15 cellular contexts compared by ENCODE assay signal in the genomic region with DNA sequence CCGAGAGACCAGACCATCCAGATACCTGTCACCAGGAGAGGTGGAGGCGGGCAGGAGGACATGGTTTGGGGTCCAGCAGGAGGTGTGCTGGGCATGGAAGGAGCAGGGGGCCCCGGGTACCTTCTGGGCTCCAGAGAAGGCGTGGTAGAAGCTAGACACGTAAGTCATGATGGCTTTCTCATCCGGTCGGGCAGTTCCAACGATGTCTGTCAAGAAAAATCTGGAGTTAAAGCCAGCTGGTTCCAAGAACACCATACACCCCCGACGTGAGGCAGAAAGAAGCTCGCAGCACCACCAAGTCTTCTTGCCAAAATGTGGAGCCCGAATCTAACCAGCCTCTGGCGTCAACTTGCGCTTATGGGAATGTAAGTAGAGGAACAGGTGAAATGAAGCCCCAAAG.
"Had no signal": no experiment of that assay in that cellular context is flagged by ENCODE, and none has a peak within 500 bp of the region (broad histone marks: within the 10 kb centered on the region; RNA-seq: fewer than 3 reads in every experiment).

No MANE protein-coding gene starts in this region.

- H3K27ac ChIP-seq: ovary, skin epidermis had no signal

- H3K27ac Mint-ChIP-seq: activated CD4-positive, alpha-beta T cell treated with anti-CD3 and anti-CD28 coated beads, Interleukin-2, amount 10 ng/mL, durations not matched to agents 24 days and 14 days; activated T-helper 17 cell treated with anti-CD3 and anti-CD28 coated beads, Interleukin-2, amount 50 U/mL, for 72 hours; natural killer cell treated with Interleukin-12 subunit alpha and Interleukin-12 subunit beta and Interleukin-15 and Interleukin-18, amount 100 ng/mL, for 72 hours; T-helper 2 cell treated with Interferon-gamma antibody and Interleukin-4, amounts not matched to agents 5 μg/mL and 100 μg/mL, for 36 hours had no signal

- H3K4me3 Mint-ChIP-seq: activated CD4-positive, alpha-beta T cell treated with anti-CD3 and anti-CD28 coated beads, Interleukin-2, amount 10 ng/mL, durations not matched to agents 24 days and 14 days; activated T-helper 17 cell treated with anti-CD3 and anti-CD28 coated beads, Interleukin-2, amount 50 U/mL, for 72 hours; natural killer cell treated with Interleukin-12 subunit alpha and Interleukin-12 subunit beta and Interleukin-15 and Interleukin-18, amount 100 ng/mL, for 72 hours; T-helper 2 cell treated with Interferon-gamma antibody and Interleukin-4, amounts not matched to agents 5 μg/mL and 100 μg/mL, for 36 hours had no signal

- H3K27me3 Mint-ChIP-seq: activated CD4-positive, alpha-beta T cell treated with anti-CD3 and anti-CD28 coated beads, Interleukin-2, amount 10 ng/mL, durations not matched to agents 24 days and 14 days; activated T-helper 17 cell treated with anti-CD3 and anti-CD28 coated beads, Interleukin-2, amount 50 U/mL, for 72 hours; natural killer cell treated with Interleukin-12 subunit alpha and Interleukin-12 subunit beta and Interleukin-15 and Interleukin-18, amount 100 ng/mL, for 72 hours had no signal

- H3K9me3 ChIP-seq: ovary, uterus had no signal

- H3K27me3 ChIP-seq: ovary, uterus had no signal

- DNase-seq: activated CD4-positive, alpha-beta T cell treated with anti-CD3 and anti-CD28 coated beads, Interleukin-2, amount 10 ng/mL, durations not matched to agents 24 days and 14 days; activated CD4-positive, CD25-positive, alpha-beta regulatory T cell; activated CD8-positive, alpha-beta memory T cell treated with anti-CD3 and anti-CD28 coated beads for 24 hours; activated naive CD4-positive, alpha-beta T cell treated with Interleukin-2 at 50 U/mL for 16 hours; kidney glomerular epithelial cell; left ventricle myocardium superior; mesenchymal stem cell; ovary; stimulated activated CD4-positive, alpha-beta T cell treated with anti-CD3 and anti-CD28 coated beads, Interleukin-4, amount 100 ng/mL, for 24 hours; stimulated activated naive CD4-positive, alpha-beta T cell treated with Interleukin-2 at 50 U/mL for 16 hours; uterus had no signal

- ATAC-seq: activated T-helper 17 cell treated with anti-CD3 and anti-CD28 coated beads, Interleukin-2, amount 50 U/mL, for 72 hours; left ventricle myocardium superior; natural killer cell treated with Interleukin-12 subunit alpha and Interleukin-12 subunit beta and Interleukin-15 and Interleukin-18, amount 100 ng/mL, for 72 hours had no signal

- H3K4me3 ChIP-seq: ovary, skin epidermis, uterus had no signal

- H3K36me3 ChIP-seq: ovary, uterus had no signal

- H3K9me3 Mint-ChIP-seq: activated T-helper 17 cell treated with anti-CD3 and anti-CD28 coated beads, Interleukin-2, amount 50 U/mL, for 72 hours; natural killer cell treated with Interleukin-12 subunit alpha and Interleukin-12 subunit beta and Interleukin-15 and Interleukin-18, amount 100 ng/mL, for 72 hours; T-helper 2 cell treated with Interferon-gamma antibody and Interleukin-4, amounts not matched to agents 5 μg/mL and 100 μg/mL, for 36 hours had no signal

- H3K4me1 ChIP-seq: uterus had no signal
